In genomic region chr14:105323663-105324062, GRCh38 we compare ENCODE assay signal across 24 cellular contexts. TPM values are rescaled to one million over a fixed set of nuclear protein-coding genes. Genes with fewer than 3 reads are reported as not detected.
DNase-seq lines count a peak whose midpoint lies in the region; ATAC-seq and TF ChIP-seq lines count a peak whose summit lies in the region.
"Had no signal": no experiment of that assay in that cellular context is flagged by ENCODE, and none has a peak within 500 bp of the region (broad histone marks: within the 10 kb centered on the region; RNA-seq: fewer than 3 reads in every experiment).

No MANE protein-coding gene starts in this region.

- H3K4me1 ChIP-seq in H9 (ENCODE audit: insufficient read depth, low read length) = peaks cover 9% of the 10 kb centered on the region; the same call in 1 of the 2 replicates
- H3K4me1 ChIP-seq in iPS-15b (ENCODE audit: control insufficient read depth, insufficient read depth, low read length) = peaks cover 16% of the 10 kb centered on the region
- peaks cover 57 to 61% (median 60%) of the 10 kb centered on the region in 3 donors for H3K4me1 ChIP-seq in skeletal muscle tissue (ENCODE audit: control insufficient read depth in 3 of 3, insufficient read depth in 3 of 3, low read length in 3 of 3)
- H3K4me1 ChIP-seq: prostate gland had no signal

- WGBS in H9 (ENCODE audit: extremely low coverage, insufficient read length, low lambda C conversion rate) = no CpG with 5 or more reads among the region's 13 CpGs

- no peak for ATAC-seq in HG02970 (IDR thresholded peaks at IDR 0.05; ENCODE audit: low FRiP score, unreplicated experiment)

- peaks cover 19% of the 10 kb centered on the region; the same call in 1 of the 2 replicates for H3K79me2 ChIP-seq in H9 (ENCODE audit: insufficient read depth, low read length)

- H3K23ac ChIP-seq in H9 (ENCODE audit: insufficient read length, low read depth, low read length) = no peak overlapping the region

- H3K4me3 Mint-ChIP-seq in H9 = no peak overlapping the region
- H3K4me3 Mint-ChIP-seq: activated naive CD8-positive, alpha-beta T cell treated with anti-CD3 and anti-CD28 coated beads, Interleukin-2, amount 50 U/mL, for 24 hours; endodermal cell had no signal

- H4K8ac ChIP-seq in H9 (replicated peaks; ENCODE audit: insufficient read length, low read depth, low read length) = no peak overlapping the region

- H3K9me3 Mint-ChIP-seq in H9 = peaks cover 0 to 2% of the 10 kb centered on the region in 2 experiments; a peak in 1 of 5 replicates
- H3K9me3 Mint-ChIP-seq: activated naive CD8-positive, alpha-beta T cell treated with anti-CD3 and anti-CD28 coated beads, Interleukin-2, amount 50 U/mL, for 24 hours had no signal

- H3K79me1 ChIP-seq in H9 (ENCODE audit: insufficient read depth, low read depth, low read length, poor library complexity, severe bottlenecking) = peaks cover 14% of the 10 kb centered on the region

- no peaks in the 10 kb centered on the region for H3K27me3 Mint-ChIP-seq in H9 (ENCODE audit: low read depth)
- H3K27me3 Mint-ChIP-seq: activated naive CD8-positive, alpha-beta T cell treated with anti-CD3 and anti-CD28 coated beads, Interleukin-2, amount 50 U/mL, for 24 hours had no signal

- intact Hi-C loops in dorsolateral prefrontal cortex (cut with DNase I) = no loop called here

- no peak overlapping the region for H2BK12ac ChIP-seq in H9 (ENCODE audit: insufficient read length, low read depth, low read length)

- no peak overlapping the region for H4K5ac ChIP-seq in H9 (ENCODE audit: insufficient read length, low read depth, low read length)

- H3K56ac ChIP-seq in H9 (ENCODE audit: insufficient read length, low read depth, low read length) = no peak overlapping the region

- H3K9ac ChIP-seq in H9 (ENCODE audit: extremely low read depth, insufficient read length, low read length) (no peak overlapping the region), iPS-15b (ENCODE audit: low read depth, low read length) (peak overlapping the region; percentile 37), skeletal muscle tissue (ENCODE audit: low read depth in 1 of 3, low read length in 3 of 3) (peak overlapping the region; percentile 74 to 89 (median 83))

- H3K4me3 ChIP-seq in dorsolateral prefrontal cortex (peak overlapping the region in 5 of 59 donors; percentile 6 to 31 (median 24)), iPS-15b (ENCODE audit: low read depth, low read length) (no peak overlapping the region), skeletal muscle tissue (ENCODE audit: low read length in 3 of 3) (peak overlapping the region; percentile 30 to 65 (median 62))
- H3K4me3 ChIP-seq: esophagus squamous epithelium, Peyer's patch, prostate gland, SJSA1 had no signal

- H3K4me1 Mint-ChIP-seq in H9 = peaks cover 43 to 56% of the 10 kb centered on the region in 2 experiments

- H3K36me3 ChIP-seq in iPS-15b (ENCODE audit: control insufficient read depth, insufficient read depth, low read length) (no peaks in the 10 kb centered on the region), skeletal muscle tissue (ENCODE audit: control insufficient read depth in 3 of 3, insufficient read depth in 3 of 3, low read length in 3 of 3) (peaks cover 0 to 2% (median 0%) of the 10 kb centered on the region in 3 donors)
- H3K36me3 ChIP-seq: neutrophil, Peyer's patch, prostate gland, SJSA1 had no signal

- H3K27ac Mint-ChIP-seq in H9 = peak overlapping the region; percentile 1 to 37 (median 17); a peak in 4 of 7 replicates
- H3K27ac Mint-ChIP-seq: activated naive CD8-positive, alpha-beta T cell treated with anti-CD3 and anti-CD28 coated beads, Interleukin-2, amount 50 U/mL, for 24 hours had no signal

- no peak overlapping the region for H2BK15ac ChIP-seq in H9 (ENCODE audit: low read depth, low read length)

- no peaks in the 10 kb centered on the region for H4K20me1 ChIP-seq in H9 (ENCODE audit: control insufficient read depth, insufficient read depth, insufficient read length)

- no peak overlapping the region for H2AK5ac ChIP-seq in H9 (ENCODE audit: insufficient read length, low read length)

- H3K27me3 ChIP-seq in H9 (ENCODE audit: insufficient read depth, low read length) = no peaks in the 10 kb centered on the region
- no peaks in the 10 kb centered on the region for H3K27me3 ChIP-seq in dorsolateral prefrontal cortex
- no peaks in the 10 kb centered on the region for H3K27me3 ChIP-seq in iPS-15b (ENCODE audit: control insufficient read depth, insufficient read depth, low read length)
- no peaks in the 10 kb centered on the region for H3K27me3 ChIP-seq in skeletal muscle tissue (ENCODE audit: control insufficient read depth in 3 of 3, insufficient read depth in 3 of 3, low read length in 3 of 3)
- H3K27me3 ChIP-seq: esophagus squamous epithelium, neutrophil, Peyer's patch, SJSA1 had no signal

- H2BK5ac ChIP-seq in H9 (ENCODE audit: insufficient read length, low read length) = no peak overlapping the region

- no peak overlapping the region for H3K4ac ChIP-seq in H9 (ENCODE audit: low read depth, low read length)

- H3K18ac ChIP-seq in H9 (ENCODE audit: insufficient read length, low read depth, low read length) = no peak overlapping the region

- no peak overlapping the region for H3K4me2 ChIP-seq in H9 (ENCODE audit: insufficient read depth, insufficient read length, low read length)

- H3K36me3 Mint-ChIP-seq in H9 (ENCODE audit: insufficient read depth in 1 of 3, low read depth in 3 of 3) = peaks cover 0 to 9% (median 2%) of the 10 kb centered on the region in 3 experiments; a peak in 5 of 7 replicates

- H3K27ac ChIP-seq in H9 (ENCODE audit: insufficient read length, low read depth, low read length) = no peak overlapping the region
- H3K27ac ChIP-seq in dorsolateral prefrontal cortex = peak overlapping the region in 44 of 59 donors; percentile 2 to 82 (median 66)
- H3K27ac ChIP-seq in skeletal muscle tissue (ENCODE audit: low read depth, low read length) = peak overlapping the region; percentile 87
- H3K27ac ChIP-seq: esophagus squamous epithelium, neutrophil, Peyer's patch, prostate gland, SJSA1 had no signal

- H2BK20ac ChIP-seq in H9 (ENCODE audit: low read depth, low read length, poor library complexity, severe bottlenecking) = no peak overlapping the region

- peak overlapping the region; percentile 56 for H4K91ac ChIP-seq in H9 (ENCODE audit: insufficient read length, low read depth, low read length)

- no peak overlapping the region for H3T11ph ChIP-seq in H9 (ENCODE audit: low read length)

- H3K9me3 ChIP-seq in H9 (ENCODE audit: control insufficient read depth, low read depth, low read length) = no peaks in the 10 kb centered on the region
- no peaks in the 10 kb centered on the region for H3K9me3 ChIP-seq in iPS-15b (ENCODE audit: control insufficient read depth, insufficient read depth, low read length)
- no peaks in the 10 kb centered on the region for H3K9me3 ChIP-seq in skeletal muscle tissue (ENCODE audit: control insufficient read depth in 3 of 3, low read length in 3 of 3)
- H3K9me3 ChIP-seq: esophagus squamous epithelium, neutrophil, Peyer's patch, prostate gland, SJSA1 had no signal

- peak overlapping the region; percentile 12; the same call in 1 of the 2 replicates for H3K14ac ChIP-seq in H9 (ENCODE audit: insufficient read depth, low read length)

- H2BK120ac ChIP-seq in H9 (ENCODE audit: low read depth, low read length, poor library complexity, severe bottlenecking) = no peak overlapping the region

- TF ChIP-seq CTCF in H9 (conservative IDR thresholded peaks at IDR 0.05) = no peak
- no peak for TF ChIP-seq CTCF in dorsolateral prefrontal cortex (IDR thresholded peaks at IDR 0.05 in 54 of 56, conservative IDR thresholded peaks at IDR 0.05 in 2 of 56; ENCODE audit: low read depth in 1 of 56, partially characterized antibody in 56 of 56)

- H2AFZ ChIP-seq in H9 (ENCODE audit: low read length) = no peak overlapping the region

- DNase-seq in H9 (no peak), dorsolateral prefrontal cortex (no peak), nucleus accumbens (lab: John Stamatoyannopoulos, UW) (no peak), EL (no peak)
- DNase-seq: activated CD4-positive, alpha-beta T cell treated with anti-CD3 and anti-CD28 coated beads for 1 hour; activated gamma-delta T cell; activated naive CD8-positive, alpha-beta T cell treated with anti-CD3 and anti-CD28 coated beads, Interleukin-2, amount 50 U/mL, for 24 hours; activated T-cell treated with anti-CD3 and anti-CD28 coated beads, Interleukin-2, amount 50 U/mL, for 1 hour; esophagus squamous epithelium; KG1; MM.1S; NCI-H146; NCI-H2171 treated with DMSO at 0.1 percent for 48 hours; NCI-H524 treated with DMSO at 0.1 percent for 48 hours; Peyer's patch; small intestine; stimulated activated CD4-positive, alpha-beta T cell treated with anti-CD3 and anti-CD28 coated beads, Interleukin-1b, Interleukin-23, amount 100 ng/mL, for 48 hours had no signal

- H3K23me2 ChIP-seq in H9 (ENCODE audit: insufficient read length, low read depth, low read length, poor library complexity, severe bottlenecking) = no peaks in the 10 kb centered on the region

RNA-seq across cellular contexts. Expression of gene PACS2, which starts 9.1 kb away (rescaled TPM):
- total RNA-seq in H9 (2021) = 63.5 and 72.5 TPM in 2 replicates
- total RNA-seq in dorsolateral prefrontal cortex = 100 to 1,000 TPM; 131 to 394 (median 200) TPM
- total RNA-seq in skeletal muscle tissue = 60.0 TPM

RNA-seq across cellular contexts. Expression of gene BRF1, which starts 22.9 kb away (rescaled TPM):
- total RNA-seq in H9 (2021) = 27.0 and 28.3 TPM in 2 replicates
- total RNA-seq in dorsolateral prefrontal cortex = 100 to 1,000 TPM in 7 of 120 experiments, 10 to 100 TPM in 113; 55.3 to 109 (median 75.5) TPM
- total RNA-seq in skeletal muscle tissue = 38.1 TPM
